ENCODE assay signal across 12 cellular contexts in the genomic region with DNA sequence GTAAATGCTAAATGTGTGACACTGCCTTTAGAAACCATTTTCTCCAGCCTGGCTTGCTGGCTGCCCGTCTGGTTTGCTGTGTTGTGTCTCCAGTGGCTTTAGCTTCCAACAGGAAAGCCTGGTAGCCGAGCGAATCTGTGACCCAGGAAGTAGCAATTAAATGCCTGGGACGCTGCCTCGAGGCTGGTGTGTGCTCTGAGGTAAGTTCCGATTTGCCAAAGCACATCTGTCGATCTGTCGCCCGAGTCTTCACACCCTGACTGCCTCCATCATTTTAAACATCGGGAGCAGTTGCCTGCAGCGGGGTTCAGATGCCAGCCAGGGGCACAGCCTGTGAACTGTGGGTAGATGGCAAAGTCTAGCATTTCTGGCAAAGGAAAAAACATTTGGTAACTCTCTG. TPM values are rescaled to one million over a fixed set of nuclear protein-coding genes. Genes with fewer than 3 reads are reported as not detected.
DNase-seq lines count a peak whose midpoint lies in the region; ATAC-seq and TF ChIP-seq lines count a peak whose summit lies in the region.
"Had no signal": no experiment of that assay in that cellular context is flagged by ENCODE, and none has a peak within 500 bp of the region (broad histone marks: within the 10 kb centered on the region; RNA-seq: fewer than 3 reads in every experiment).

No MANE protein-coding gene starts in this region.

- H3K27me3 ChIP-seq in AG04450 (ENCODE audit: control insufficient read depth, insufficient read depth, low read length) (no peaks in the 10 kb centered on the region), Caco-2 (replicated peaks; ENCODE audit: control insufficient read depth, insufficient read depth, low read length) (no peaks in the 10 kb centered on the region), mesendoderm (ENCODE audit: insufficient read depth, low read length, poor library complexity) (no peaks in the 10 kb centered on the region), esophagus muscularis mucosa (no peaks in the 10 kb centered on the region)
- no peaks in the 10 kb centered on the region for H3K27me3 ChIP-seq in naive thymus-derived CD4-positive, alpha-beta T cell (ENCODE audit: control insufficient read depth in 2 of 2, insufficient read depth in 2 of 2, low read length in 2 of 2)
- H3K27me3 ChIP-seq: neutrophil had no signal

- no peak overlapping the region for H2AK5ac ChIP-seq in mesendoderm (ENCODE audit: low read length)

- no peak for TF ChIP-seq POLR2A in esophagus muscularis mucosa (IDR thresholded peaks at IDR 0.05; ENCODE audit: low read depth)

- 0 out of 2 replicates have a peak, but pooled peaks cover 9% of the 10 kb centered on the region for H3K4me1 ChIP-seq in Caco-2
- H3K4me1 ChIP-seq in naive thymus-derived CD4-positive, alpha-beta T cell (ENCODE audit: control insufficient read depth in 2 of 2, insufficient read depth in 2 of 2, low read length in 2 of 2) = peaks cover 15 to 21% of the 10 kb centered on the region in 2 donors
- peaks cover 7% of the 10 kb centered on the region for H3K4me1 ChIP-seq in mesendoderm (ENCODE audit: control insufficient read depth, low read depth, low read length)
- peaks cover 34 to 55% (median 37%) of the 10 kb centered on the region in 4 donors for H3K4me1 ChIP-seq in esophagus muscularis mucosa

- H3K4ac ChIP-seq in mesendoderm (ENCODE audit: low read depth, low read length) = no peak overlapping the region

- no peak overlapping the region for H3K9ac ChIP-seq in mesendoderm (ENCODE audit: low read length)

- H4K8ac ChIP-seq in mesendoderm (ENCODE audit: low read depth, low read length) = no peak overlapping the region

- H3K79me2 ChIP-seq in mesendoderm (ENCODE audit: control insufficient read depth, insufficient read depth, low read length) = peaks cover 4% of the 10 kb centered on the region

- H3K36me3 ChIP-seq in Caco-2 (ENCODE audit: control insufficient read depth, insufficient read depth, low read length) (no peaks in the 10 kb centered on the region), mesendoderm (ENCODE audit: control insufficient read depth, insufficient read depth, low read length) (no peaks in the 10 kb centered on the region), esophagus muscularis mucosa (peaks cover 4 to 23% (median 13%) of the 10 kb centered on the region in 4 donors)
- H3K36me3 ChIP-seq in naive thymus-derived CD4-positive, alpha-beta T cell (ENCODE audit: control insufficient read depth in 2 of 3, insufficient read depth in 3 of 3, low read length in 3 of 3) = peaks cover 0 to 3% (median 0%) of the 10 kb centered on the region in 3 experiments
- H3K36me3 ChIP-seq: neutrophil had no signal

- H3K56ac ChIP-seq in mesendoderm (ENCODE audit: low read length) = no peak overlapping the region

- TF ChIP-seq EP300 in esophagus muscularis mucosa (IDR thresholded peaks at IDR 0.05) = no peak

- no peak overlapping the region for H3K23ac ChIP-seq in mesendoderm (ENCODE audit: low read length)

- H3K4me3 ChIP-seq in AG04450 (ENCODE audit: low read depth, low read length) (peak overlapping the region; percentile 93; the same call in 1 of the 2 replicates), Caco-2 (ENCODE audit: low read depth, low read length) (no peak overlapping the region), mesendoderm (ENCODE audit: low read length) (no peak overlapping the region), esophagus muscularis mucosa (no peak overlapping the region)
- H3K4me3 ChIP-seq in naive thymus-derived CD4-positive, alpha-beta T cell (ENCODE audit: low read length) = no peak overlapping the region

- CTCF ChIA-PET in AG04450 (lab: Charles Lee) = no interaction called here
- CTCF ChIA-PET in Caco-2 (lab: Charles Lee) = no interaction called here
- CTCF ChIA-PET in naive thymus-derived CD4-positive, alpha-beta T cell (lab: Charles Lee) = no interaction called here

- H3K27me3 Mint-ChIP-seq in Caco-2 (ENCODE audit: insufficient read depth, unreplicated experiment) = no peaks in the 10 kb centered on the region
- H3K27me3 Mint-ChIP-seq in activated T-helper 1 cell treated with anti-CD3 and anti-CD28 coated beads, Interleukin-12 subunit alpha, Interleukin-12 subunit beta, Interleukin-2, Interleukin-4 antibody, amounts not matched to agents 30 ng/mL and 10 ng/mL and 1 ng/mL, durations not matched to agents 14 hours and 24 hours and 36 hours (ENCODE audit: insufficient read depth) = no peaks in the 10 kb centered on the region
- no peaks in the 10 kb centered on the region for H3K27me3 Mint-ChIP-seq in naive thymus-derived CD4-positive, alpha-beta T cell

- ATAC-seq in naive thymus-derived CD4-positive, alpha-beta T cell = no peak
- ATAC-seq in HG02970 (IDR thresholded peaks at IDR 0.05; ENCODE audit: low FRiP score, unreplicated experiment) (no peak), GM19395 (IDR thresholded peaks at IDR 0.05; ENCODE audit: unreplicated experiment) (no peak)

- H3K4me3 Mint-ChIP-seq in Caco-2 (ENCODE audit: unreplicated experiment) = peak overlapping the region; percentile 66
- peak overlapping the region; percentile 85 for H3K4me3 Mint-ChIP-seq in activated T-helper 1 cell treated with anti-CD3 and anti-CD28 coated beads, Interleukin-12 subunit alpha, Interleukin-12 subunit beta, Interleukin-2, Interleukin-4 antibody, amounts not matched to agents 30 ng/mL and 10 ng/mL and 1 ng/mL, durations not matched to agents 14 hours and 24 hours and 36 hours
- H3K4me3 Mint-ChIP-seq in naive thymus-derived CD4-positive, alpha-beta T cell = peak overlapping the region; percentile 68 to 88 (median 82)

- intact Hi-C loops in Caco-2 (cut with micrococcal nuclease; ENCODE audit: unreplicated experiment) (no loop called here), esophagus muscularis mucosa (cut with DNase I) (no loop called here)
- intact Hi-C loops in activated T-helper 1 cell treated with anti-CD3 and anti-CD28 coated beads, Interleukin-12 subunit alpha, Interleukin-12 subunit beta, Interleukin-2, Interleukin-4 antibody, amounts not matched to agents 30 ng/mL and 10 ng/mL and 1 ng/mL, durations not matched to agents 14 hours and 24 hours and 36 hours (cut with micrococcal nuclease) = loop anchor here (10.0 kb wide), 2 partner anchors 107 to 777 kb away; a partner anchor contains a TSS
- intact Hi-C loops in naive thymus-derived CD4-positive, alpha-beta T cell (cut with micrococcal nuclease) = loop anchor here in 1 of 2 donors (10.0 kb wide), 2 partner anchors 213 to 503 kb away; a partner anchor contains a TSS

- TF ChIP-seq CTCF in AG04450 (IDR thresholded peaks at IDR 0.05; ENCODE audit: low read depth, low read length) (no peak), Caco-2 (IDR thresholded peaks at IDR 0.05; ENCODE audit: insufficient read depth in 1 of 2, low read depth in 1 of 2, low read length in 1 of 2, severe bottlenecking in 1 of 2, unreplicated experiment in 1 of 2) (no peak), esophagus muscularis mucosa (IDR thresholded peaks at IDR 0.05) (no peak)

- H3K9me3 ChIP-seq in AG04450 (ENCODE audit: control insufficient read depth, insufficient read depth, low read length) (no peaks in the 10 kb centered on the region; the same call in 1 of the 2 replicates), Caco-2 (no peaks in the 10 kb centered on the region), esophagus muscularis mucosa (no peaks in the 10 kb centered on the region)
- H3K9me3 ChIP-seq in naive thymus-derived CD4-positive, alpha-beta T cell (ENCODE audit: control insufficient read depth in 2 of 3, low read length in 3 of 3) = no peaks in the 10 kb centered on the region
- H3K9me3 ChIP-seq: neutrophil had no signal

- peaks cover 8% of the 10 kb centered on the region for H3K79me1 ChIP-seq in mesendoderm (ENCODE audit: low read length)

- no peak overlapping the region for H2BK15ac ChIP-seq in mesendoderm (replicated peaks; ENCODE audit: low read depth)

- no peak overlapping the region for H2BK5ac ChIP-seq in mesendoderm (ENCODE audit: low read length)

- no peak overlapping the region for H4K5ac ChIP-seq in mesendoderm (ENCODE audit: low read length)

- H3K27ac Mint-ChIP-seq in Caco-2 (ENCODE audit: unreplicated experiment) = no peak overlapping the region
- H3K27ac Mint-ChIP-seq in activated T-helper 1 cell treated with anti-CD3 and anti-CD28 coated beads, Interleukin-12 subunit alpha, Interleukin-12 subunit beta, Interleukin-2, Interleukin-4 antibody, amounts not matched to agents 30 ng/mL and 10 ng/mL and 1 ng/mL, durations not matched to agents 14 hours and 24 hours and 36 hours = peak overlapping the region; percentile 86
- peak overlapping the region in 6 of 9 donors; percentile 28 to 86 (median 78) for H3K27ac Mint-ChIP-seq in naive thymus-derived CD4-positive, alpha-beta T cell

- no peak overlapping the region for H2BK120ac ChIP-seq in mesendoderm (ENCODE audit: low read depth, low read length)

- TSS peak; percentile 59 for BruUV-seq in Caco-2 (replicated peaks; lab: Mats Ljungman, UMichigan)

- peaks cover 7% of the 10 kb centered on the region for H3K4me1 Mint-ChIP-seq in Caco-2 (ENCODE audit: low read depth, unreplicated experiment)
- H3K4me1 Mint-ChIP-seq in activated T-helper 1 cell treated with anti-CD3 and anti-CD28 coated beads, Interleukin-12 subunit alpha, Interleukin-12 subunit beta, Interleukin-2, Interleukin-4 antibody, amounts not matched to agents 30 ng/mL and 10 ng/mL and 1 ng/mL, durations not matched to agents 14 hours and 24 hours and 36 hours (ENCODE audit: low read depth) = peaks cover 25% of the 10 kb centered on the region
- peaks cover 12 to 35% (median 26%) of the 10 kb centered on the region in 7 donors for H3K4me1 Mint-ChIP-seq in naive thymus-derived CD4-positive, alpha-beta T cell

- H3K36me3 Mint-ChIP-seq in Caco-2 (ENCODE audit: insufficient read depth, unreplicated experiment) = peaks cover 21% of the 10 kb centered on the region
- peaks cover 4% of the 10 kb centered on the region for H3K36me3 Mint-ChIP-seq in activated T-helper 1 cell treated with anti-CD3 and anti-CD28 coated beads, Interleukin-12 subunit alpha, Interleukin-12 subunit beta, Interleukin-2, Interleukin-4 antibody, amounts not matched to agents 30 ng/mL and 10 ng/mL and 1 ng/mL, durations not matched to agents 14 hours and 24 hours and 36 hours (ENCODE audit: low read depth)
- H3K36me3 Mint-ChIP-seq in naive thymus-derived CD4-positive, alpha-beta T cell = peaks cover 0 to 4% (median 0%) of the 10 kb centered on the region in 5 donors

- no peaks in the 10 kb centered on the region for H3K9me3 Mint-ChIP-seq in Caco-2 (ENCODE audit: unreplicated experiment)
- H3K9me3 Mint-ChIP-seq in activated T-helper 1 cell treated with anti-CD3 and anti-CD28 coated beads, Interleukin-12 subunit alpha, Interleukin-12 subunit beta, Interleukin-2, Interleukin-4 antibody, amounts not matched to agents 30 ng/mL and 10 ng/mL and 1 ng/mL, durations not matched to agents 14 hours and 24 hours and 36 hours = no peaks in the 10 kb centered on the region
- peaks cover 0 to 7% (median 0%) of the 10 kb centered on the region in 11 donors for H3K9me3 Mint-ChIP-seq in naive thymus-derived CD4-positive, alpha-beta T cell

- H3K18ac ChIP-seq in mesendoderm (ENCODE audit: low read length) = no peak overlapping the region

- no peak overlapping the region for H3K4me2 ChIP-seq in mesendoderm (ENCODE audit: low read length)

- H3K27ac ChIP-seq in AG04450 (ENCODE audit: low read depth, low read length) (no peak overlapping the region), mesendoderm (ENCODE audit: low read depth, low read length) (no peak overlapping the region), esophagus muscularis mucosa (replicated peaks in 1 of 4) (no peak overlapping the region)
- no peak overlapping the region for H3K27ac ChIP-seq in naive thymus-derived CD4-positive, alpha-beta T cell (ENCODE audit: low read depth, low read length)
- H3K27ac ChIP-seq: neutrophil had no signal

- POLR2A ChIA-PET in AG04450 (lab: Yijun Ruan, JAX) (interaction anchor here (0.6 kb wide), 1 partner anchor 292 kb away, joined by 3 read pairs; no protein-coding TSS in a partner anchor), Caco-2 (lab: Charles Lee) (no interaction called here)
- POLR2A ChIA-PET in naive thymus-derived CD4-positive, alpha-beta T cell (lab: Charles Lee) = interaction anchor here (1.2 kb wide), 1 partner anchor 12 kb away, joined by 5 read pairs; no protein-coding TSS in a partner anchor

- DNase-seq in AG04450 (ENCODE audit: low read depth, low spot score) (no peak), Caco-2 (no peak), mesendoderm (no peak), esophagus muscularis mucosa (ENCODE audit: extremely low spot score) (no peak)
- no peak for DNase-seq in activated T-helper 1 cell treated with anti-CD3 and anti-CD28 coated beads, Interleukin-12 subunit alpha, Interleukin-12 subunit beta, Interleukin-2, Interleukin-4 antibody, amounts not matched to agents 30 ng/mL and 10 ng/mL and 1 ng/mL, durations not matched to agents 14 hours and 24 hours and 36 hours (ENCODE audit: low spot score)
- DNase-seq in naive thymus-derived CD4-positive, alpha-beta T cell = no peak
- DNase-seq: islet precursor cell; NCI-H1930; stimulated activated naive CD4-positive, alpha-beta T cell treated with Interleukin-2 at 50 U/mL for 16 hours had no signal

- no CpG with 5 or more reads among the region's 11 CpGs for WGBS in mesendoderm (ENCODE audit: extremely low coverage, insufficient coverage, low lambda C conversion rate)
- WGBS in esophagus muscularis mucosa = 80% methylated on average over 11 of the region's 11 CpGs

RNA-seq across cellular contexts. Expression of a gene that starts 2.2 kb away (rescaled TPM):
- polyA plus RNA-seq in AG04450 (2011; rRNA removed) = 9.4 and 14.0 TPM in 2 replicates
- 7.9 and 11.7 TPM in 2 replicates for polyA minus RNA-seq in AG04450 (2011; rRNA and poly(A)+ RNA removed)
- 31.9 and 32.4 TPM in 2 replicates for total RNA-seq in Caco-2 (2022)
- total RNA-seq in activated T-helper 1 cell treated with anti-CD3 and anti-CD28 coated beads, Interleukin-12 subunit alpha, Interleukin-12 subunit beta, Interleukin-2, Interleukin-4 antibody, amounts not matched to agents 30 ng/mL and 10 ng/mL and 1 ng/mL, durations not matched to agents 14 hours and 24 hours and 36 hours = 29.5 and 32.8 TPM in 2 replicates
- total RNA-seq in naive thymus-derived CD4-positive, alpha-beta T cell = 100 to 1,000 TPM in 2 of 5 experiments, 10 to 100 TPM in 3; 45.6 to 129 (median 65.7) TPM
- 10 to 100 TPM; 23.4 to 36.7 TPM for polyA plus RNA-seq in naive thymus-derived CD4-positive, alpha-beta T cell
- 38.7 TPM for polyA plus RNA-seq in mesendoderm (2013, experiment 1 of 2)
- polyA plus RNA-seq in mesendoderm (2013, experiment 2 of 2) = 40.8 TPM
- total RNA-seq in esophagus muscularis mucosa = 10 to 100 TPM; 33.6 to 99.9 (median 74.6) TPM

RNA-seq across cellular contexts. Expression of a gene that starts 14.5 kb away (rescaled TPM):
- polyA plus RNA-seq in AG04450 (2011; rRNA removed) = 4.9 and 7.1 TPM in 2 replicates
- polyA minus RNA-seq in AG04450 (2011; rRNA and poly(A)+ RNA removed) = 0.97 TPM in 1 of 2 replicates, not detected in the other
- total RNA-seq in Caco-2 (2022) (3.7 and 6.0 TPM in 2 replicates), esophagus muscularis mucosa (10 to 100 TPM in 3 of 4 donors, 1 to 10 TPM in 1; 3.2 to 19.5 (median 14.0) TPM)
- total RNA-seq in activated T-helper 1 cell treated with anti-CD3 and anti-CD28 coated beads, Interleukin-12 subunit alpha, Interleukin-12 subunit beta, Interleukin-2, Interleukin-4 antibody, amounts not matched to agents 30 ng/mL and 10 ng/mL and 1 ng/mL, durations not matched to agents 14 hours and 24 hours and 36 hours = 0.49 and 0.93 TPM in 2 replicates
- total RNA-seq in naive thymus-derived CD4-positive, alpha-beta T cell = 10 to 100 TPM in 1 of 5 experiments, 1 to 10 TPM in 4; 2.7 to 12.8 (median 4.2) TPM
- not detected for polyA plus RNA-seq in naive thymus-derived CD4-positive, alpha-beta T cell
- 7.0 TPM for polyA plus RNA-seq in mesendoderm (2013, experiment 1 of 2)
- polyA plus RNA-seq in mesendoderm (2013, experiment 2 of 2) = 6.5 TPM

RNA-seq across cellular contexts. Expression of a gene that starts 17.6 kb away (rescaled TPM):
- polyA plus RNA-seq in AG04450 (2011; rRNA removed) = 1.4 and 2.3 TPM in 2 replicates
- 0.55 and 0.70 TPM in 2 replicates for polyA minus RNA-seq in AG04450 (2011; rRNA and poly(A)+ RNA removed)
- total RNA-seq in Caco-2 (2022) = 13.6 and 15.6 TPM in 2 replicates
- 14.6 and 14.9 TPM in 2 replicates for total RNA-seq in activated T-helper 1 cell treated with anti-CD3 and anti-CD28 coated beads, Interleukin-12 subunit alpha, Interleukin-12 subunit beta, Interleukin-2, Interleukin-4 antibody, amounts not matched to agents 30 ng/mL and 10 ng/mL and 1 ng/mL, durations not matched to agents 14 hours and 24 hours and 36 hours
- total RNA-seq in naive thymus-derived CD4-positive, alpha-beta T cell = 10 to 100 TPM in 1 of 5 experiments, 1 to 10 TPM in 4; 3.2 to 10.7 (median 4.0) TPM
- polyA plus RNA-seq in naive thymus-derived CD4-positive, alpha-beta T cell = 1 to 10 TPM; 1.3 to 1.6 TPM
- 3.8 TPM for polyA plus RNA-seq in mesendoderm (2013, experiment 1 of 2)
- 4.0 TPM for polyA plus RNA-seq in mesendoderm (2013, experiment 2 of 2)
- 1 to 10 TPM in 1 of 4 donors, under 1 TPM in 2, not detected in 1; 0.50 to 1.9 (median 0.84) TPM for total RNA-seq in esophagus muscularis mucosa

RNA-seq across cellular contexts. Expression of a gene that starts 41.3 kb away (rescaled TPM):
- polyA plus RNA-seq in AG04450 (2011; rRNA removed) = 6.7 and 13.3 TPM in 2 replicates
- 4.1 and 5.6 TPM in 2 replicates for polyA minus RNA-seq in AG04450 (2011; rRNA and poly(A)+ RNA removed)
- total RNA-seq in Caco-2 (2022) (29.3 and 30.2 TPM in 2 replicates), esophagus muscularis mucosa (10 to 100 TPM; 27.2 to 68.9 (median 33.0) TPM)
- total RNA-seq in activated T-helper 1 cell treated with anti-CD3 and anti-CD28 coated beads, Interleukin-12 subunit alpha, Interleukin-12 subunit beta, Interleukin-2, Interleukin-4 antibody, amounts not matched to agents 30 ng/mL and 10 ng/mL and 1 ng/mL, durations not matched to agents 14 hours and 24 hours and 36 hours = 39.1 and 39.6 TPM in 2 replicates
- 10 to 100 TPM; 32.3 to 45.4 (median 41.9) TPM for total RNA-seq in naive thymus-derived CD4-positive, alpha-beta T cell
- 10 to 100 TPM; 11.8 to 16.5 TPM for polyA plus RNA-seq in naive thymus-derived CD4-positive, alpha-beta T cell
- 39.1 TPM for polyA plus RNA-seq in mesendoderm (2013, experiment 1 of 2)
- 38.3 TPM for polyA plus RNA-seq in mesendoderm (2013, experiment 2 of 2)

RNA-seq across cellular contexts. Expression of a gene that starts 42.9 kb away (rescaled TPM):
- 104 and 113 TPM in 2 replicates for polyA plus RNA-seq in AG04450 (2011; rRNA removed)
- 75.8 and 87.2 TPM in 2 replicates for polyA minus RNA-seq in AG04450 (2011; rRNA and poly(A)+ RNA removed)
- total RNA-seq in Caco-2 (2022) (91.5 and 96.2 TPM in 2 replicates), esophagus muscularis mucosa (100 to 1,000 TPM in 2 of 4 donors, 10 to 100 TPM in 2; 78.7 to 134 (median 112) TPM)
- total RNA-seq in activated T-helper 1 cell treated with anti-CD3 and anti-CD28 coated beads, Interleukin-12 subunit alpha, Interleukin-12 subunit beta, Interleukin-2, Interleukin-4 antibody, amounts not matched to agents 30 ng/mL and 10 ng/mL and 1 ng/mL, durations not matched to agents 14 hours and 24 hours and 36 hours = 135 and 137 TPM in 2 replicates
- 100 to 1,000 TPM; 121 to 148 (median 137) TPM for total RNA-seq in naive thymus-derived CD4-positive, alpha-beta T cell
- polyA plus RNA-seq in naive thymus-derived CD4-positive, alpha-beta T cell = 100 to 1,000 TPM; 211 to 267 TPM
- polyA plus RNA-seq in mesendoderm (2013, experiment 1 of 2) = 173 TPM
- 175 TPM for polyA plus RNA-seq in mesendoderm (2013, experiment 2 of 2)
